ENCODE assay signal across 19 cellular contexts in the genomic region with DNA sequence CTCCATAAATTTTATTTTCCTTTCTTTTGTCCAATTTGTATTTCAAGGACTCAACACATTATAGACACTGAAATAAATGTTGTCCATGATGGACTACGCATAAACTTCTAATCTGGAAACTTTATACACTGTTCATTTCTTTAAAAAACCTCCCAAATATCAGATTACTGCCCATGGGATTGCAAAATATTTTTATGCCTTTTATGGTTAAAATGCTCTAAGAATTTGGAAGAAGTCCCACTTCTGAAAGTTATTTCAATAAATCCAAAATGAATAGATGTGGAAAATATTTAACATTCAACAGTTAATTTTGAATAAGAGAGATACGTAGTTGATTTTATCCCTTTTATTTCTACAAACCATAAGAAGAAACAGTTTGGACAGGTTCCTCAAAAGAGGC. TPM values are rescaled to one million over a fixed set of nuclear protein-coding genes. Genes with fewer than 3 reads are reported as not detected.
"Had no signal": no experiment of that assay in that cellular context is flagged by ENCODE, and none has a peak within 500 bp of the region (broad histone marks: within the 10 kb centered on the region; RNA-seq: fewer than 3 reads in every experiment).

No MANE protein-coding gene starts in this region.

- H3K9ac ChIP-seq: neural progenitor cell had no signal

- ATAC-seq: activated CD8-positive, alpha-beta T cell treated with anti-CD3 and anti-CD28 coated beads, Interleukin-2, amount 10 ng/mL, durations not matched to agents 7 days and 5 days; heart left ventricle; naive thymus-derived CD8-positive, alpha-beta T cell; stimulated activated naive CD8-positive, alpha-beta T cell treated with anti-CD3 and anti-CD28 coated beads, Interleukin-15, Interleukin-2, amounts not matched to agents 100 U/mL and 50 U/mL, for 24 hours; upper lobe of right lung had no signal

- H3K9me3 ChIP-seq: heart left ventricle, thyroid gland, upper lobe of right lung had no signal

- H3K4me2 ChIP-seq: neural progenitor cell had no signal

- H3K36me3 ChIP-seq: heart left ventricle, neural progenitor cell, thyroid gland, upper lobe of right lung had no signal

- H3K27me3 ChIP-seq: heart left ventricle, neural progenitor cell, thyroid gland, upper lobe of right lung had no signal

- DNase-seq: activated CD4-positive, alpha-beta T cell treated with anti-CD3 and anti-CD28 coated beads for 1 hour; activated CD4-positive, alpha-beta T cell treated with anti-CD3 and anti-CD28 coated beads, Interleukin-2, amount 50 U/mL, for 1 hour; activated CD8-positive, alpha-beta T cell treated with anti-CD3 and anti-CD28 coated beads, Interleukin-2, amount 10 ng/mL, durations not matched to agents 7 days and 5 days; activated gamma-delta T cell treated with Interleukin-2 at 50 U/mL for 16 hours; activated T-cell treated with anti-CD3 and anti-CD28 coated beads, Interleukin-2, amount 50 U/mL, for 1 hour; amniotic stem cell; heart left ventricle; naive thymus-derived CD8-positive, alpha-beta T cell; retina; stimulated activated CD4-positive, alpha-beta T cell treated with anti-CD3 and anti-CD28 coated beads, Interleukin-4, amount 100 ng/mL, for 24 hours; stimulated activated naive CD8-positive, alpha-beta T cell treated with anti-CD3 and anti-CD28 coated beads, Interleukin-15, Interleukin-2, amounts not matched to agents 100 U/mL and 50 U/mL, for 24 hours; substantia nigra; T-helper 1 cell; thyroid gland; upper lobe of right lung had no signal

- H3K4me3 ChIP-seq: heart left ventricle, lung, neural progenitor cell, thyroid gland, upper lobe of right lung had no signal

- H2AFZ ChIP-seq: neural progenitor cell had no signal

- H3K27ac ChIP-seq: heart left ventricle, neural progenitor cell, thyroid gland, upper lobe of right lung had no signal

- H3K4me1 ChIP-seq: heart left ventricle, neural progenitor cell, thyroid gland, upper lobe of right lung had no signal

RNA-seq across cellular contexts. Expression of a gene that starts 46.1 kb away (rescaled TPM):
- total RNA-seq: activated CD8-positive, alpha-beta T cell treated with anti-CD3 and anti-CD28 coated beads, Interleukin-2, amount 10 ng/mL, durations not matched to agents 7 days and 5 days; bronchial epithelial cell; naive thymus-derived CD8-positive, alpha-beta T cell; progenitor cell of endocrine pancreas; upper lobe of right lung had no signal
- polyA plus RNA-seq: heart left ventricle; naive thymus-derived CD8-positive, alpha-beta T cell had no signal
